ENCODE assay signal across 22 cellular contexts in genomic region chr7:47185839-47186238, GRCh38.
DNase-seq lines count a peak whose midpoint lies in the region; ATAC-seq and TF ChIP-seq lines count a peak whose summit lies in the region.
"Had no signal": no experiment of that assay in that cellular context is flagged by ENCODE, and none has a peak within 500 bp of the region (broad histone marks: within the 10 kb centered on the region; RNA-seq: fewer than 3 reads in every experiment).

No MANE protein-coding gene starts in this region.

- no peak overlapping the region for H2AFZ ChIP-seq in SU-DHL-6 (ENCODE audit: low read depth, low read length, severe bottlenecking)

- in situ Hi-C loops in gastrocnemius medialis (cut with MboI; ENCODE audit: low sequenced_read_pairs in 4 of 4) = loop anchor here (5.0 to 10.0 kb wide), 3 partner anchors 49 to 1271 kb away; no protein-coding TSS in a partner anchor

- H3K4me3 ChIP-seq in heart left ventricle (no peak overlapping the region), SU-DHL-6 (ENCODE audit: insufficient read depth, low read length, poor library complexity, severe bottlenecking) (peak overlapping the region; percentile 33), thoracic aorta (no peak overlapping the region), gastrocnemius medialis (no peak overlapping the region)

- TF ChIP-seq POLR2A in heart left ventricle (IDR thresholded peaks at IDR 0.05) (no peak), gastrocnemius medialis (IDR thresholded peaks at IDR 0.05) (no peak)

- intact Hi-C loops in heart left ventricle (cut with DNase I) = loop anchor here in 2 of 10 donors (5.0 kb wide), 1 partner anchor 66 kb away; no protein-coding TSS in a partner anchor
- intact Hi-C loops in Right ventricle myocardium inferior (cut with DNase I) = loop anchor here (10.0 kb wide), 1 partner anchor 581 kb away; no protein-coding TSS in a partner anchor
- intact Hi-C loops in gastrocnemius medialis (cut with DNase I; ENCODE audit: low total_unique reads) = loop anchor here (10.0 kb wide), 1 partner anchor 581 kb away; no protein-coding TSS in a partner anchor
- intact Hi-C loops in activated naive CD4-positive, alpha-beta T cell treated with anti-CD3 and anti-CD28 coated beads for 36 hours (cut with micrococcal nuclease) = no loop called here

- WGBS in heart left ventricle, 4 donors = 88 to 93% (median 91%) methylated on average over 7 of the region's 7 CpGs

- H3K4me3 Mint-ChIP-seq in activated naive CD4-positive, alpha-beta T cell treated with anti-CD3 and anti-CD28 coated beads for 36 hours = no peak overlapping the region
- H3K4me3 Mint-ChIP-seq: CD8-positive, alpha-beta memory T cell had no signal

- CTCF ChIA-PET in activated naive CD4-positive, alpha-beta T cell treated with anti-CD3 and anti-CD28 coated beads for 36 hours (lab: Charles Lee) = interaction anchor here (0.7 to 1.1 kb wide), 2 partner anchors 9 to 31 kb away, joined by 3 read pairs; no protein-coding TSS in a partner anchor

- H4K20me1 ChIP-seq in SU-DHL-6 (ENCODE audit: low read depth, low read length) = no peaks in the 10 kb centered on the region

- no peaks in the 10 kb centered on the region for H3K4me1 Mint-ChIP-seq in activated naive CD4-positive, alpha-beta T cell treated with anti-CD3 and anti-CD28 coated beads for 36 hours (ENCODE audit: low read depth)
- H3K4me1 Mint-ChIP-seq: CD8-positive, alpha-beta memory T cell had no signal

- H3K4me1 ChIP-seq in heart left ventricle = peaks cover 0 to 65% (median 21%) of the 10 kb centered on the region in 12 donors
- peaks cover 34 to 52% of the 10 kb centered on the region in 2 donors for H3K4me1 ChIP-seq in thoracic aorta (ENCODE audit: control insufficient read depth in 1 of 2, low read depth in 2 of 2)
- H3K4me1 ChIP-seq in gastrocnemius medialis = peaks cover 35 to 45% of the 10 kb centered on the region in 2 donors

- DNase-seq in heart left ventricle (no peak), Right ventricle myocardium inferior (ENCODE audit: missing footprints) (no peak), thoracic aorta (ENCODE audit: low spot score) (no peak), cerebellar nuclear complex (lab: John Stamatoyannopoulos, UW) (no peak), gastrocnemius medialis (no peak)
- DNase-seq in activated naive CD4-positive, alpha-beta T cell treated with anti-CD3 and anti-CD28 coated beads for 36 hours = no peak
- DNase-seq: Calu3; CD8-positive, alpha-beta memory T cell; DMS153; KBM-7; NCI-H1092 treated with DMSO at 0.1 percent for 48 hours; NCI-H1436 treated with DMSO at 0.1 percent for 48 hours; NCI-H2029; NCI-H226; NCI-H524; NCI-H774; NK-92 treated with Interleukin-12 subunit alpha and Interleukin-12 subunit beta, amount 100 ng/mL, for 24 hours; SHP77 had no signal

- no peaks in the 10 kb centered on the region for H3K9me3 Mint-ChIP-seq in activated naive CD4-positive, alpha-beta T cell treated with anti-CD3 and anti-CD28 coated beads for 36 hours

- ATAC-seq in heart left ventricle = no peak
- no peak for ATAC-seq in Right ventricle myocardium inferior
- ATAC-seq in HG02759 (IDR thresholded peaks at IDR 0.05; ENCODE audit: unreplicated experiment) = peak; percentile 2
- ATAC-seq in thoracic aorta (ENCODE audit: insufficient number of reproducible peaks, low FRiP score, low read depth) = peak; percentile 69
- no peak for ATAC-seq in gastrocnemius medialis

- H3K36me3 Mint-ChIP-seq in activated naive CD4-positive, alpha-beta T cell treated with anti-CD3 and anti-CD28 coated beads for 36 hours (ENCODE audit: low read depth) = no peaks in the 10 kb centered on the region
- H3K36me3 Mint-ChIP-seq: CD8-positive, alpha-beta memory T cell had no signal

- TF ChIP-seq CTCF in heart left ventricle (IDR thresholded peaks at IDR 0.05) (no peak), SU-DHL-6 (IDR thresholded peaks at IDR 0.05; ENCODE audit: insufficient read depth, low read length, poor library complexity, severe bottlenecking) (no peak), thoracic aorta (IDR thresholded peaks at IDR 0.05) (no peak), gastrocnemius medialis (IDR thresholded peaks at IDR 0.05 in 4 of 5, conservative IDR thresholded peaks at IDR 0.05 in 1 of 5) (no peak)

- peak overlapping the region; percentile 40 for H3K9ac ChIP-seq in SU-DHL-6 (ENCODE audit: low read length)

- H3K4me2 ChIP-seq in SU-DHL-6 (ENCODE audit: low read depth, low read length, poor library complexity, severe bottlenecking) = peak overlapping the region; percentile 37

- H3K27me3 Mint-ChIP-seq in activated naive CD4-positive, alpha-beta T cell treated with anti-CD3 and anti-CD28 coated beads for 36 hours (ENCODE audit: low read depth) = no peaks in the 10 kb centered on the region
- H3K27me3 Mint-ChIP-seq: CD8-positive, alpha-beta memory T cell had no signal

- H3K9me2 ChIP-seq in SU-DHL-6 (replicated peaks; ENCODE audit: insufficient read depth, low read length) = no peaks in the 10 kb centered on the region

- H3K27ac ChIP-seq in heart left ventricle (peak overlapping the region in 10 of 12 donors; percentile 36 to 81 (median 57)), SU-DHL-6 (ENCODE audit: low read depth, low read length) (peak overlapping the region; percentile 36), thoracic aorta (peak overlapping the region; percentile 51 to 53), gastrocnemius medialis (peak overlapping the region in 2 of 4 donors; percentile 53 to 80)
- H3K27ac ChIP-seq: 22Rv1, C4-2B had no signal

- no peaks in the 10 kb centered on the region for H3K27me3 ChIP-seq in heart left ventricle
- no peaks in the 10 kb centered on the region for H3K27me3 ChIP-seq in SU-DHL-6 (ENCODE audit: low read length)
- H3K27me3 ChIP-seq in thoracic aorta (replicated peaks; ENCODE audit: insufficient read depth) = no peaks in the 10 kb centered on the region
- no peaks in the 10 kb centered on the region for H3K27me3 ChIP-seq in gastrocnemius medialis

- no peaks in the 10 kb centered on the region for H3K79me2 ChIP-seq in SU-DHL-6 (ENCODE audit: insufficient read depth, low read length)

- H3K27ac Mint-ChIP-seq in activated naive CD4-positive, alpha-beta T cell treated with anti-CD3 and anti-CD28 coated beads for 36 hours = no peak overlapping the region

- no peaks in the 10 kb centered on the region for H3F3A ChIP-seq in SU-DHL-6 (ENCODE audit: insufficient read depth)

- H3K36me3 ChIP-seq in heart left ventricle = no peaks in the 10 kb centered on the region
- no peaks in the 10 kb centered on the region for H3K36me3 ChIP-seq in SU-DHL-6 (ENCODE audit: low read length)
- no peaks in the 10 kb centered on the region for H3K36me3 ChIP-seq in thoracic aorta
- H3K36me3 ChIP-seq in gastrocnemius medialis = no peaks in the 10 kb centered on the region

- H3K9me3 ChIP-seq in heart left ventricle (no peaks in the 10 kb centered on the region), SU-DHL-6 (ENCODE audit: insufficient read depth, low read length) (no peaks in the 10 kb centered on the region), thoracic aorta (no peaks in the 10 kb centered on the region), gastrocnemius medialis (no peaks in the 10 kb centered on the region)

Comparison
In these comparisons a context has a peak if more than half of its experiments do, and no peak if none do; other contexts are left out.
1. ATAC-seq: peak in HG02759 (single experiment) and thoracic aorta (single experiment); none in heart left ventricle (0 of 4), Right ventricle myocardium inferior (single experiment) and gastrocnemius medialis (0 of 2).